7 cellular contexts compared by ENCODE assay signal in the genomic region with DNA sequence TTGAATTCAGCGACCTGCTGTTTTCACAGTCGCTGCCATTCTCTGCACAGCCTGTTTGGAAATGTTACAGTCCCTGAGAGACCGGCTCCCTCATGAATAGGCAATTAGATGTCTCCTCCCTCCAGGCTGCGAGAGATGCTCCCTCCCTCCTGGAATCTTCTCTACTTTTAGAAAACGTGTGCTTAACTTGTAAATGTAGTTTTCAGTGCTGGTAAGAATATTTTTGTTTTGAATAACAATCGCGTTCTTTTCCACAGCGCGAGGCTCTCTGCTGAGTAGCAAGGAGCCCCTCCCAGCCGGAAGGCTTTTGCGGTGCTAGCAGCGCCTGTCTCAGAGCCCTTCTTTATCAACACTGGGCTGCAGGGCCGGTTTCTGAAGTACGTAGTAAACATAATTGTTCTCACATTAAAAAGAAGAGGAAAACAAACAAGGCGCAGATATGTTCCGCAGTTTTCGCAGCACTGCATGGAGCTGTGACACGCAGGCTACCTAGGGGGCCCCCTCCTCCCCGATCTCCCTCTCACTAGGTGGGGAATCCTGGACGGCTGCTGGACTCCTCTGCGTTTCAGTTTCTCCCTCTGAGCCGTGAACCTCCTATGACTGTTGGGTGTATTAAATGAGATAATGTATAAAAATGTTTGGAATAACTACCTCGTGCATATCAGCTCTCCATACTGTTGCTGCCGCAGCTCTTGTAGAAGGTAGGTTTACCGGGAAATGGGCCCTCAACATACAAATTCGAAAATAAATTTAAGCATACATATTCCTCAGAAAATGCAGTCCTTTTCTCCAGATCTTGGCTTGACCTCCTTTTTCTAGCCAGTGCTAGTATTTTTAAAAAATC.
DNase-seq lines count a peak whose midpoint lies in the region; ATAC-seq and TF ChIP-seq lines count a peak whose summit lies in the region.

No MANE protein-coding gene starts in this region.

- H3K36me3 Mint-ChIP-seq in activated B cell treated with CpG ODN at 0.5 μM for 24 hours (ENCODE audit: low read depth) = no peaks in the 10 kb centered on the region

- H3K4me1 ChIP-seq in hepatocyte (ENCODE audit: insufficient read depth) = peaks cover 10% of the 10 kb centered on the region
- H3K4me1 ChIP-seq in skeletal muscle tissue (ENCODE audit: control insufficient read depth in 3 of 3, insufficient read depth in 3 of 3, low read length in 3 of 3) = peaks cover 3 to 4% (median 4%) of the 10 kb centered on the region in 3 donors

- peaks cover 15% of the 10 kb centered on the region for H3K9me3 Mint-ChIP-seq in activated B cell treated with CpG ODN at 0.5 μM for 24 hours

- H2AFZ ChIP-seq in hepatocyte = peak overlapping the region; percentile 91

- 12% methylated on average over 26 of the region's 26 CpGs for WGBS in hepatocyte (ENCODE audit: low lambda C conversion rate, missing lambda C conversion rate)

- no peak overlapping the region for H3K4me3 Mint-ChIP-seq in activated B cell treated with CpG ODN at 0.5 μM for 24 hours

- no peaks in the 10 kb centered on the region for H4K20me1 ChIP-seq in hepatocyte (ENCODE audit: insufficient read depth, poor library complexity, severe bottlenecking)

- H3K36me3 ChIP-seq in hepatocyte (replicated peaks; ENCODE audit: insufficient read depth, low read depth) (no peaks in the 10 kb centered on the region), skeletal muscle tissue (ENCODE audit: control insufficient read depth in 3 of 3, insufficient read depth in 3 of 3, low read length in 3 of 3) (no peaks in the 10 kb centered on the region)

- peaks cover 9% of the 10 kb centered on the region for H3K27me3 ChIP-seq in hepatocyte
- H3K27me3 ChIP-seq in skeletal muscle tissue (ENCODE audit: control insufficient read depth in 3 of 3, insufficient read depth in 3 of 3, low read length in 3 of 3) = peaks cover 7 to 18% (median 8%) of the 10 kb centered on the region in 3 donors

- no peak for TF ChIP-seq CTCF in activated B cell treated with CpG ODN at 0.5 μM for 24 hours (IDR thresholded peaks at IDR 0.05)
- TF ChIP-seq CTCF in hepatocyte (IDR thresholded peaks at IDR 0.05; ENCODE audit: poor library complexity) = peak; percentile 8

- H3K4me2 ChIP-seq in hepatocyte = peak overlapping the region; percentile 83

- H3K27me3 Mint-ChIP-seq in activated B cell treated with CpG ODN at 0.5 μM for 24 hours = no peaks in the 10 kb centered on the region

- H3K4me3 ChIP-seq in hepatocyte (peak overlapping the region; percentile 43), skeletal muscle tissue (ENCODE audit: low read length in 3 of 3) (peak overlapping the region; percentile 37 to 62 (median 57))

- no peaks in the 10 kb centered on the region for H3K4me1 Mint-ChIP-seq in activated B cell treated with CpG ODN at 0.5 μM for 24 hours

- DNase-seq in activated B cell treated with CpG ODN at 0.5 μM for 24 hours (no peak), hepatocyte (ENCODE audit: low spot score) (peak; percentile 43), ecto neural progenitor cell (ENCODE audit: low spot score) (no peak)

- ATAC-seq in GM18498 (IDR thresholded peaks at IDR 0.05; ENCODE audit: unreplicated experiment) = peak; percentile 69
- peak; percentile 67 for ATAC-seq in HG03432 (IDR thresholded peaks at IDR 0.05; ENCODE audit: unreplicated experiment)
- peak; percentile 47 for ATAC-seq in activated B cell treated with CpG ODN at 0.5 μM for 24 hours (ENCODE audit: low read depth)
- ATAC-seq in HG03196 (IDR thresholded peaks at IDR 0.05; ENCODE audit: unreplicated experiment) = no peak

- H3K27ac Mint-ChIP-seq in activated B cell treated with CpG ODN at 0.5 μM for 24 hours = no peak overlapping the region

- H3K79me2 ChIP-seq in hepatocyte = no peaks in the 10 kb centered on the region

- POLR2A ChIA-PET in activated B cell treated with CpG ODN at 0.5 μM for 24 hours (lab: Charles Lee) = interaction anchor here (0.6 kb wide), 1 partner anchor 31 kb away, joined by 5 read pairs; no protein-coding TSS in a partner anchor

- H3K27ac ChIP-seq in hepatocyte (no peak overlapping the region), skeletal muscle tissue (ENCODE audit: low read depth, low read length) (no peak overlapping the region)

- CTCF ChIA-PET in activated B cell treated with CpG ODN at 0.5 μM for 24 hours (lab: Charles Lee) = no interaction called here

- intact Hi-C loops in activated B cell treated with CpG ODN at 0.5 μM for 24 hours (cut with micrococcal nuclease) = no loop called here

- no peaks in the 10 kb centered on the region for H3K9me2 ChIP-seq in hepatocyte (replicated peaks; ENCODE audit: insufficient read depth)

- peak overlapping the region in 1 of 3 donors; percentile 34 for H3K9ac ChIP-seq in skeletal muscle tissue (ENCODE audit: low read depth in 1 of 3, low read length in 3 of 3)

- H3K9me3 ChIP-seq in hepatocyte (ENCODE audit: low read depth) = no peaks in the 10 kb centered on the region
- no peaks in the 10 kb centered on the region for H3K9me3 ChIP-seq in skeletal muscle tissue (ENCODE audit: control insufficient read depth in 3 of 3, low read length in 3 of 3)
